In genomic region chr17:65472602-65473001, GRCh38 we compare ENCODE assay signal across 16 cellular contexts.
DNase-seq lines count a peak whose midpoint lies in the region; ATAC-seq, FAIRE-seq and TF ChIP-seq lines count a peak whose summit lies in the region.
"Had no signal": no experiment of that assay in that cellular context is flagged by ENCODE, and none has a peak within 500 bp of the region (broad histone marks: within the 10 kb centered on the region; RNA-seq: fewer than 3 reads in every experiment).

No MANE protein-coding gene starts in this region.

- H3K9me2 ChIP-seq in GM23248 (ENCODE audit: insufficient read depth), result no peaks in the 10 kb centered on the region

- TF ChIP-seq CTCF in esophagus squamous epithelium (IDR thresholded peaks at IDR 0.05) (no peak), HepG2 (CRISPR knock-in tag; IDR thresholded peaks at IDR 0.05) (no peak)

- ATAC-seq in HepG2, result no peak
- no peak for ATAC-seq in HG02678 (IDR thresholded peaks at IDR 0.05; ENCODE audit: unreplicated experiment)
- ATAC-seq: stimulated activated naive B cell treated with anti-CD40 and anti-IgM and Interleukin-4, amounts not matched to agents 10 μg/mL and 1 μg/mL and 100 μg/mL, for 72 hours had no signal

- H4K20me1 ChIP-seq in GM23248 (ENCODE audit: insufficient read depth) (no peaks in the 10 kb centered on the region), HepG2 (ENCODE audit: insufficient read depth, low read length) (no peaks in the 10 kb centered on the region)

- no peak for FAIRE-seq in HepG2 (lab: Jason Lieb, UNC)
- FAIRE-seq: GM18507 had no signal

- H3K4me1 ChIP-seq in GM23248 (ENCODE audit: insufficient read depth) (peaks cover 8% of the 10 kb centered on the region), esophagus squamous epithelium (peaks cover 0 to 27% (median 6%) of the 10 kb centered on the region in 3 donors), HepG2 (ENCODE audit: insufficient read depth, low read length) (no peaks in the 10 kb centered on the region), stomach smooth muscle (ENCODE audit: control insufficient read depth, insufficient read depth, low read length) (peaks cover 12% of the 10 kb centered on the region)

- no TSS peak for BruUV-seq in HepG2 (replicated peaks; lab: Mats Ljungman, UMichigan)

- intact Hi-C loops in esophagus squamous epithelium (cut with DNase I), result no loop called here
- intact Hi-C loops in HepG2 (cut with micrococcal nuclease; ENCODE audit: unreplicated experiment), result no loop called here

- TF ChIP-seq POLR2A in esophagus squamous epithelium (IDR thresholded peaks at IDR 0.05), result no peak
- TF ChIP-seq POLR2A in HepG2 (IDR thresholded peaks at IDR 0.05; ENCODE audit: insufficient read depth in 1 of 2, low read depth in 2 of 2, low read length in 2 of 2), result no peak

- DNase-seq in GM23248, result peak; percentile 85
- DNase-seq in esophagus squamous epithelium (lab: John Stamatoyannopoulos, UW), result no peak
- no peak for DNase-seq in HepG2 (ENCODE audit: low spot score)
- no peak for DNase-seq in dermis blood vessel endothelial cell
- DNase-seq in pons (ENCODE audit: low spot score), result no peak
- no peak for DNase-seq in SW 1271 (lab: John Stamatoyannopoulos, UW)
- DNase-seq: heart right ventricle; mesenchymal stem cell; NCI-H146; NCI-H748 treated with DMSO at 0.1 percent for 48 hours; SIG-M5; stimulated activated CD4-positive, alpha-beta T cell treated with anti-CD3 and anti-CD28 coated beads, Interleukin-4, amount 100 ng/mL, for 1 hour; stimulated activated naive B cell treated with anti-CD40 and anti-IgM and Interleukin-4, amounts not matched to agents 10 μg/mL and 1 μg/mL and 100 μg/mL, for 72 hours had no signal

- H3K4me2 ChIP-seq in GM23248 (ENCODE audit: unreplicated experiment), result no peak overlapping the region
- no peak overlapping the region for H3K4me2 ChIP-seq in HepG2 (ENCODE audit: low read depth, low read length)

- TF ChIP-seq RAD21 in HepG2 (CRISPR knock-in tag; IDR thresholded peaks at IDR 0.05), result no peak

- H3F3A ChIP-seq in GM23248 (ENCODE audit: insufficient read depth), result 0 out of 2 replicates have a peak, but pooled peaks cover 8% of the 10 kb centered on the region

- H3K27me3 ChIP-seq in GM23248 (replicated peaks; ENCODE audit: insufficient read depth) (peaks cover 7% of the 10 kb centered on the region), esophagus squamous epithelium (peaks cover 0 to 19% (median 0%) of the 10 kb centered on the region in 4 donors), HepG2 (ENCODE audit: control insufficient read depth in 1 of 2, insufficient read depth in 2 of 2, low read length in 2 of 2) (peaks cover 0 to 27% of the 10 kb centered on the region in 2 experiments; a peak in 3 of 5 replicates), stomach smooth muscle (ENCODE audit: control insufficient read depth in 1 of 2, insufficient read depth in 2 of 2, low read length in 2 of 2) (no peaks in the 10 kb centered on the region)
- H3K27me3 ChIP-seq: heart right ventricle had no signal

- POLR2A ChIA-PET in HepG2 (lab: Yijun Ruan, JAX), result no interaction called here

- 16 to 17% methylated on average over 5 of the region's 5 CpGs for WGBS in GM23248 (ENCODE audit: low coverage in 1 of 2, low lambda C conversion rate in 2 of 2, missing lambda C conversion rate in 2 of 2), 2 experiments
- WGBS in esophagus squamous epithelium, 2 donors, result 23 to 47% methylated on average over 4 to 5 of the region's 5 CpGs
- WGBS in HepG2 (ENCODE audit: low lambda C conversion rate), result 9% methylated on average over 5 of the region's 5 CpGs

- H3K36me3 ChIP-seq in GM23248 (ENCODE audit: low read depth) (no peaks in the 10 kb centered on the region), esophagus squamous epithelium (no peaks in the 10 kb centered on the region), HepG2 (replicated peaks in 1 of 2; ENCODE audit: control insufficient read depth in 1 of 2, insufficient read depth in 2 of 2, low read length in 2 of 2) (no peaks in the 10 kb centered on the region), stomach smooth muscle (ENCODE audit: control insufficient read depth in 2 of 2, insufficient read depth in 2 of 2, low read length in 2 of 2) (no peaks in the 10 kb centered on the region)
- H3K36me3 ChIP-seq: heart right ventricle had no signal

- TF ChIP-seq EP300 in HepG2 (IDR thresholded peaks at IDR 0.05; ENCODE audit: low read depth in 2 of 2, low read length in 2 of 2) (no peak), HepG2 (CRISPR knock-in tag; IDR thresholded peaks at IDR 0.05; ENCODE audit: borderline replicate concordance) (no peak)

- CTCF ChIA-PET in HepG2 (lab: Yijun Ruan, JAX; ENCODE audit: low intra/inter-chr PET ratio, low total read pairs), result no interaction called here

- H3K27ac ChIP-seq in GM23248 (0 out of 2 replicates have a peak overlapping the region, but pooled peaks have one; percentile 14), esophagus squamous epithelium (peak overlapping the region in 3 of 4 donors; percentile 30 to 68 (median 66)), HepG2 (ENCODE audit: extremely low read length, insufficient read depth, low read length) (no peak overlapping the region), stomach smooth muscle (ENCODE audit: low read length) (peak overlapping the region; percentile 46)
- H3K27ac ChIP-seq: heart right ventricle had no signal

- no peaks in the 10 kb centered on the region for H3K9me3 ChIP-seq in GM23248 (ENCODE audit: low read depth)
- no peaks in the 10 kb centered on the region for H3K9me3 ChIP-seq in esophagus squamous epithelium
- H3K9me3 ChIP-seq in HepG2 (ENCODE audit: low read length), result no peaks in the 10 kb centered on the region
- no peaks in the 10 kb centered on the region for H3K9me3 ChIP-seq in stomach smooth muscle (ENCODE audit: control insufficient read depth in 2 of 2, low read length in 2 of 2)
- H3K9me3 ChIP-seq: heart right ventricle had no signal

- in situ Hi-C loops in GM23248 (cut with MboI), result no loop called here
- in situ Hi-C loops in HepG2 (cut with HindIII; ENCODE audit: extremely low pct_ligation_motif_present, low pct_unique_long_range_greater_than_20kb), result no loop called here

- H3K9ac ChIP-seq in GM23248 (no peak overlapping the region), HepG2 (ENCODE audit: insufficient read depth, low read depth, low read length) (no peak overlapping the region), stomach smooth muscle (ENCODE audit: low read length in 2 of 2) (no peak overlapping the region)

- no peak overlapping the region for H3K4me3 ChIP-seq in GM23248
- no peak overlapping the region for H3K4me3 ChIP-seq in esophagus squamous epithelium
- no peak overlapping the region for H3K4me3 ChIP-seq in HepG2 (replicated peaks in 1 of 3; ENCODE audit: insufficient read depth in 1 of 3, low read depth in 2 of 3, low read length in 3 of 3)
- H3K4me3 ChIP-seq in stomach smooth muscle (ENCODE audit: low read length in 2 of 2), result no peak overlapping the region
- H3K4me3 ChIP-seq: heart right ventricle had no signal

- H2AFZ ChIP-seq in GM23248 (no peak overlapping the region), HepG2 (ENCODE audit: low read length) (no peak overlapping the region)

- no peaks in the 10 kb centered on the region for H3K79me2 ChIP-seq in GM23248 (ENCODE audit: insufficient read depth)
- no peaks in the 10 kb centered on the region for H3K79me2 ChIP-seq in HepG2 (ENCODE audit: insufficient read depth, low read length)

TF ChIP-seq in HepG2, 621 proteins besides CTCF, POLR2A, EP300 and RAD21:
- TF ChIP-seq EZH2 (conservative IDR thresholded peaks at IDR 0.05; ENCODE audit: low read depth, low read length) (0 out of 2 replicates have a peak, but pooled peaks have one; percentile 53), RELA (CRISPR knock-in tag; IDR thresholded peaks at IDR 0.05) (no peak), GRHL1 (CRISPR knock-in tag; conservative IDR thresholded peaks at IDR 0.05) (no peak)
